Comparison of ENCODE assay signal across 1 cellular context in genomic region chr16:57462209-57462977, GRCh38.
TF ChIP-seq lines count a peak whose summit lies in the region.

TSS of gene POLR2C (plus strand) at chr16:57462679. CDS start at chr16:57462725, 46 bp downstream.

TF ChIP-seq in HepG2, 621 proteins besides CTCF, POLR2A, EP300 and RAD21 (continued from another document and continues in another):
- TF ChIP-seq PAXIP1 (CRISPR knock-in tag; conservative IDR thresholded peaks at IDR 0.05) (peak; percentile 60), ZNF713 (CRISPR knock-in tag; IDR thresholded peaks at IDR 0.05) (peak; percentile 64; the same call in 1 of the 2 replicates), IRF9 (CRISPR knock-in tag; IDR thresholded peaks at IDR 0.05; ENCODE audit: borderline replicate concordance) (peak; percentile 96), PHF5A (CRISPR knock-in tag; IDR thresholded peaks at IDR 0.05; ENCODE audit: low read depth, unreplicated experiment) (peak; percentile 92), SP4 (CRISPR knock-in tag; IDR thresholded peaks at IDR 0.05) (peak; percentile 78), GPBP1L1 (CRISPR knock-in tag; IDR thresholded peaks at IDR 0.05) (no peak), NR2C2 (CRISPR knock-in tag; IDR thresholded peaks at IDR 0.05; ENCODE audit: borderline replicate concordance) (peak; percentile 49; the same call in 1 of the 2 replicates), ZNF367 (CRISPR knock-in tag; IDR thresholded peaks at IDR 0.05; ENCODE audit: borderline replicate concordance) (no peak), ZMYM4 (CRISPR knock-in tag; IDR thresholded peaks at IDR 0.05) (peak; percentile 100), E2F2 (CRISPR knock-in tag; IDR thresholded peaks at IDR 0.05; ENCODE audit: borderline replicate concordance) (no peak; the same call in 1 of the 2 replicates), MED13 (CRISPR knock-in tag; IDR thresholded peaks at IDR 0.05) (peak; percentile 88; the same call in 1 of the 2 replicates), ZBTB4 (CRISPR knock-in tag; IDR thresholded peaks at IDR 0.05; ENCODE audit: borderline replicate concordance) (peak; percentile 76; the same call in 1 of the 2 replicates), EEA1 (CRISPR knock-in tag; IDR thresholded peaks at IDR 0.05; ENCODE audit: borderline replicate concordance) (peak; percentile 93; the same call in 1 of the 2 replicates), ARNTL (CRISPR knock-in tag; IDR thresholded peaks at IDR 0.05) (peak; percentile 81), GLI4 (CRISPR knock-in tag; IDR thresholded peaks at IDR 0.05; ENCODE audit: borderline replicate concordance) (no peak), ZNF329 (CRISPR knock-in tag; IDR thresholded peaks at IDR 0.05; ENCODE audit: low read depth) (peak; percentile 72; the same call in 1 of the 2 replicates), NCOR1 (IDR thresholded peaks at IDR 0.05; ENCODE audit: borderline replicate concordance, low read length) (no peak; the same call in 1 of the 2 replicates), MEIS1 (CRISPR knock-in tag; IDR thresholded peaks at IDR 0.05; ENCODE audit: borderline replicate concordance) (no peak), AKNA (CRISPR knock-in tag; IDR thresholded peaks at IDR 0.05; ENCODE audit: borderline replicate concordance) (no peak), AFF4 (CRISPR knock-in tag; IDR thresholded peaks at IDR 0.05) (peak; percentile 58; the same call in 1 of the 2 replicates), RNF219 (CRISPR knock-in tag; IDR thresholded peaks at IDR 0.05) (no peak), RXRA (CRISPR knock-in tag; IDR thresholded peaks at IDR 0.05) (peak; percentile 87), SATB2 (CRISPR knock-in tag; IDR thresholded peaks at IDR 0.05) (peak; percentile 79), ZNF263 (CRISPR knock-in tag; IDR thresholded peaks at IDR 0.05) (peak; percentile 63), THAP7 (CRISPR knock-in tag; IDR thresholded peaks at IDR 0.05) (no peak), ARNT (IDR thresholded peaks at IDR 0.05) (no peak), DRAP1 (CRISPR knock-in tag; IDR thresholded peaks at IDR 0.05) (peak; percentile 87), FOXJ3 (CRISPR knock-in tag; IDR thresholded peaks at IDR 0.05; ENCODE audit: borderline replicate concordance) (peak; percentile 74; the same call in 1 of the 2 replicates)
